ENCODE assay signal across 9 cellular contexts in the genomic region with DNA sequence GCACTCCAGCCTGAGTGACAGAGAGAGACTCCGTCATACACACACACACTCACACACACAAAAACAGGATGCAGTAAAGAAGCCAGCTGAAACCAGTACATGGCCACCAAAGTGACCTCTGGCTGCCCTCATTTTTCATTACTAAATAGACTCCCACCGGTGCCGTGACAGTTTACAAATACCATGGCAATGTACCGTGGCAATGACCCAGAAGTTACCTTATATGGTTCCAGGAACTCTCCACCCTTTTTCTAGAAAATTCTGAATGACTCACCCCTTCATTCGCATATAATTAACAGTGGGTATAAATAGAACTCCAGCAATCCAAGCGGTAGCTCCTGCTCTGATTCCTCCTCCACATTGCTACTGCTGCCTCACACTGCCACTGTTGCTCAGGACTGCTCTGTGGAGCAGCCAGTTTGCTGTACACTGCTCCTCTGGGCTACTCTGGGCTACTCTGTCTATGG. TPM values are rescaled to one million over a fixed set of nuclear protein-coding genes. Genes with fewer than 3 reads are reported as not detected.
DNase-seq lines count a peak whose midpoint lies in the region; ATAC-seq and TF ChIP-seq lines count a peak whose summit lies in the region.
"Had no signal": no experiment of that assay in that cellular context is flagged by ENCODE, and none has a peak within 500 bp of the region (broad histone marks: within the 10 kb centered on the region; RNA-seq: fewer than 3 reads in every experiment).

No MANE protein-coding gene starts in this region.

- TF ChIP-seq CTCF in foreskin keratinocyte (conservative IDR thresholded peaks at IDR 0.05) (no peak), parathyroid adenoma (IDR thresholded peaks at IDR 0.05) (no peak), PC-9 (conservative IDR thresholded peaks at IDR 0.05) (no peak)

- ATAC-seq in foreskin keratinocyte (peak; percentile 82), GM19351 (IDR thresholded peaks at IDR 0.05; ENCODE audit: unreplicated experiment) (no peak), GM18873 (IDR thresholded peaks at IDR 0.05; ENCODE audit: low FRiP score, unreplicated experiment) (no peak)

- H3K9me2 ChIP-seq in PC-9 (ENCODE audit: insufficient read depth), result no peaks in the 10 kb centered on the region

- H3K9ac ChIP-seq in parathyroid adenoma, result no peak overlapping the region

- H3K4me3 ChIP-seq in parathyroid adenoma (ENCODE audit: low read depth, low read length), result peak overlapping the region; percentile 12
- no peak overlapping the region for H3K4me3 ChIP-seq in PC-9

- H3K27me3 ChIP-seq in foreskin keratinocyte (peaks cover 9% of the 10 kb centered on the region), parathyroid adenoma (ENCODE audit: control insufficient read depth, insufficient read depth, low read length) (no peaks in the 10 kb centered on the region), PC-9 (ENCODE audit: insufficient read depth, low read depth) (no peaks in the 10 kb centered on the region; the same call in 1 of the 2 replicates)

- H3K4me1 ChIP-seq in foreskin keratinocyte (no peaks in the 10 kb centered on the region), parathyroid adenoma (peaks cover 23% of the 10 kb centered on the region), PC-9 (replicated peaks; ENCODE audit: insufficient read depth) (no peaks in the 10 kb centered on the region)

- no peaks in the 10 kb centered on the region for H4K20me1 ChIP-seq in PC-9 (ENCODE audit: insufficient read depth)

- H3K9me3 ChIP-seq in parathyroid adenoma (ENCODE audit: control insufficient read depth, low read length) (no peaks in the 10 kb centered on the region), PC-9 (ENCODE audit: insufficient read depth, low read depth) (no peaks in the 10 kb centered on the region)

- peak overlapping the region; percentile 29 for H2AFZ ChIP-seq in parathyroid adenoma
- H2AFZ ChIP-seq in PC-9, result no peak overlapping the region

- DNase-seq in CD1c-positive myeloid dendritic cell (ENCODE audit: extremely low spot score) (peak; percentile 94), RPMI8226 (peak; percentile 37), foreskin keratinocyte (peak in 1 of 2 donors; percentile 24), PC-9 (no peak)
- no peak for DNase-seq in activated CD8-positive, alpha-beta memory T cell treated with anti-CD3 and anti-CD28 coated beads, Interleukin-2, amount 50 U/mL, for 4 hours
- DNase-seq: activated naive CD8-positive, alpha-beta T cell treated with anti-CD3 and anti-CD28 coated beads, Interleukin-2, amount 10 ng/mL, durations not matched to agents 7 days and 5 days had no signal

- no peaks in the 10 kb centered on the region for H3F3A ChIP-seq in PC-9 (ENCODE audit: insufficient read depth, low read depth)

- CTCF ChIA-PET in PC-9 (lab: Charles Lee), result no interaction called here

- POLR2A ChIA-PET in PC-9 (lab: Charles Lee; ENCODE audit: unreplicated experiment), result no interaction called here

- H3K4me2 ChIP-seq in parathyroid adenoma (ENCODE audit: low read length) (peak overlapping the region; percentile 34), PC-9 (no peak overlapping the region)

- intact Hi-C loops in PC-9 (cut with micrococcal nuclease; ENCODE audit: unreplicated experiment), result no loop called here

- H3K79me2 ChIP-seq in parathyroid adenoma (no peaks in the 10 kb centered on the region), PC-9 (ENCODE audit: low read depth) (no peaks in the 10 kb centered on the region)

- H3K36me3 ChIP-seq in parathyroid adenoma (ENCODE audit: control insufficient read depth, insufficient read depth, low read length) (no peaks in the 10 kb centered on the region), PC-9 (ENCODE audit: low read depth) (no peaks in the 10 kb centered on the region)

- H3K27ac ChIP-seq in foreskin keratinocyte (no peak overlapping the region), parathyroid adenoma (peak overlapping the region; percentile 93), PC-9 (no peak overlapping the region)

- BruUV-seq in PC-9 (replicated peaks; lab: Mats Ljungman, UMichigan), result no TSS peak

RNA-seq across cellular contexts. Expression of gene SNX5, which starts 57.7 kb away (rescaled TPM):
- total RNA-seq in foreskin keratinocyte (145 and 154 TPM in 2 replicates), PC-9 (2021) (97.7 and 116 TPM in 2 replicates)
- 104 and 126 TPM in 2 replicates for polyA plus RNA-seq in foreskin keratinocyte

RNA-seq across cellular contexts. Expression of gene MGME1, which starts 58.0 kb away (rescaled TPM):
- 29.3 and 30.6 TPM in 2 replicates for total RNA-seq in foreskin keratinocyte
- polyA plus RNA-seq in foreskin keratinocyte, result 25.3 and 28.8 TPM in 2 replicates
- total RNA-seq in PC-9 (2021), result 31.3 and 42.8 TPM in 2 replicates

Comparison
In these comparisons a context has a peak if more than half of its experiments do, and no peak if none do; other contexts are left out.
1. DNase-seq: peak in CD1c-positive myeloid dendritic cell (single experiment) and RPMI8226 (single experiment); none in activated CD8-positive, alpha-beta memory T cell treated with anti-CD3 and anti-CD28 coated beads, Interleukin-2, amount 50 U/mL, for 4 hours (single experiment) and PC-9 (0 of 2).